3 cellular contexts compared by ENCODE assay signal in genomic region chr5:148535190-148535589, GRCh38.
"Had no signal": no experiment of that assay in that cellular context is flagged by ENCODE, and none has a peak within 500 bp of the region (broad histone marks: within the 10 kb centered on the region; RNA-seq: fewer than 3 reads in every experiment).

No MANE protein-coding gene starts in this region.

- DNase-seq: GDM1, GF-D8 had no signal

- H3K4me3 ChIP-seq: GM12878 had no signal
